In the genomic region with DNA sequence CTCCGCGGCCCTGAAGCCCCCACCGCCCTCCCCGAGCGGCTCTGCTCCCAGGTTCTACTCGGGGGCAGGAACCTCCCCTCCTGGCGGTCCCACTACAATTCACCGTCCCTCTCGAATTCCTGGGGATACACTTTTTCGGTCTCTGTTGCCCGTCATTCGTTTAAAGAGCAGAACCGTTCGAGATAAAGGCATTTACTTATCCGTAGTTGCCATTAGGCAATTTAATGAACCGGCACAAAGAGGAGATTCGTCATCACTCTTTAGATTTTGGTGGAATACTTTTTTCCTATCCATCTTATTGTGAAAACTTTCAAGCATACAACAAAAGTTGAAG, we compare ENCODE assay signal across 8 cellular contexts. TPM values are rescaled to one million over a fixed set of nuclear protein-coding genes. Genes with fewer than 3 reads are reported as not detected.
DNase-seq lines count a peak whose midpoint lies in the region; ATAC-seq, FAIRE-seq and TF ChIP-seq lines count a peak whose summit lies in the region.

No MANE protein-coding gene starts in this region.

- in situ Hi-C loops in HepG2 (cut with HindIII; ENCODE audit: extremely low pct_ligation_motif_present, low pct_unique_long_range_greater_than_20kb): loop anchor here (10.0 to 25.0 kb wide), 3 partner anchors 171 to 638 kb away; a partner anchor contains a TSS

- ATAC-seq in A549: no peak; a peak in 2 of 6 replicates
- no peak for ATAC-seq in activated naive CD8-positive, alpha-beta T cell treated with anti-CD3 and anti-CD28 coated beads, Interleukin-2, amount 50 U/mL, for 24 hours
- ATAC-seq in HepG2: no peak; the same call in 2 of the 3 replicates
- ATAC-seq in GM18505 (IDR thresholded peaks at IDR 0.05; ENCODE audit: unreplicated experiment): no peak
- ATAC-seq in GM18909 (IDR thresholded peaks at IDR 0.05; ENCODE audit: poor library complexity, unreplicated experiment): no peak

- H3K4ac ChIP-seq in H9 (ENCODE audit: low read depth, low read length): no peak overlapping the region; the same call in 1 of the 2 replicates

- no peak overlapping the region for H2AFZ ChIP-seq in H9 (ENCODE audit: low read length)
- H2AFZ ChIP-seq in HepG2 (ENCODE audit: low read length): no peak overlapping the region

- FAIRE-seq in A549 (lab: Jason Lieb, UNC): no peak
- FAIRE-seq in HepG2 (lab: Jason Lieb, UNC): no peak

- intact Hi-C loops in HepG2 (cut with micrococcal nuclease; ENCODE audit: unreplicated experiment): loop anchor here (1.0 to 10.0 kb wide), 4 partner anchors 91 to 348 kb away; a partner anchor contains a TSS

- H4K20me1 ChIP-seq in H9 (ENCODE audit: control insufficient read depth, insufficient read depth, insufficient read length) (no peaks in the 10 kb centered on the region), HepG2 (ENCODE audit: insufficient read depth, low read length) (no peaks in the 10 kb centered on the region)

- H2BK5ac ChIP-seq in H9 (ENCODE audit: insufficient read length, low read length): peak overlapping the region; percentile 76

- TF ChIP-seq EP300 in A549 (IDR thresholded peaks at IDR 0.05): no peak
- no peak for TF ChIP-seq EP300 in HepG2 (IDR thresholded peaks at IDR 0.05; ENCODE audit: low read depth in 2 of 2, low read length in 2 of 2)
- no peak for TF ChIP-seq EP300 in HepG2 (CRISPR knock-in tag; IDR thresholded peaks at IDR 0.05; ENCODE audit: borderline replicate concordance)

- peaks cover 18% of the 10 kb centered on the region for H3K4me1 ChIP-seq in A549
- H3K4me1 ChIP-seq in H9 (ENCODE audit: insufficient read depth, low read length): no peaks in the 10 kb centered on the region
- H3K4me1 ChIP-seq in HepG2 (ENCODE audit: insufficient read depth, low read length): peaks cover 34% of the 10 kb centered on the region

- H3K9me3 Mint-ChIP-seq in H9: peaks cover 5 to 13% of the 10 kb centered on the region in 2 experiments; a peak in 4 of 5 replicates
- H3K9me3 Mint-ChIP-seq in activated naive CD8-positive, alpha-beta T cell treated with anti-CD3 and anti-CD28 coated beads, Interleukin-2, amount 50 U/mL, for 24 hours: no peaks in the 10 kb centered on the region

- peak overlapping the region; percentile 28 for H2BK120ac ChIP-seq in H9 (ENCODE audit: low read depth, low read length, poor library complexity, severe bottlenecking)

- H3K4me1 Mint-ChIP-seq in H9: peaks cover 23 to 42% of the 10 kb centered on the region in 2 experiments
- H3K4me1 Mint-ChIP-seq in activated naive CD8-positive, alpha-beta T cell treated with anti-CD3 and anti-CD28 coated beads, Interleukin-2, amount 50 U/mL, for 24 hours: peaks cover 22% of the 10 kb centered on the region

- no peaks in the 10 kb centered on the region for H3K9me3 ChIP-seq in A549
- no peaks in the 10 kb centered on the region for H3K9me3 ChIP-seq in H9 (ENCODE audit: control insufficient read depth, low read depth, low read length)
- H3K9me3 ChIP-seq in HepG2 (ENCODE audit: low read length): no peaks in the 10 kb centered on the region

- peak overlapping the region; percentile 92 to 97 (median 94) for H3K27ac Mint-ChIP-seq in H9
- H3K27ac Mint-ChIP-seq in activated naive CD8-positive, alpha-beta T cell treated with anti-CD3 and anti-CD28 coated beads, Interleukin-2, amount 50 U/mL, for 24 hours: no peak overlapping the region

- TF ChIP-seq POLR2A in A549 (IDR thresholded peaks at IDR 0.05; ENCODE audit: low read length) (no peak), HepG2 (IDR thresholded peaks at IDR 0.05; ENCODE audit: insufficient read depth in 1 of 2, low read depth in 2 of 2, low read length in 2 of 2) (no peak), GM18505 (IDR thresholded peaks at IDR 0.05; ENCODE audit: borderline replicate concordance, extremely low read depth, insufficient read depth, insufficient read length) (no peak)

- H4K5ac ChIP-seq in H9 (ENCODE audit: insufficient read length, low read depth, low read length): peak overlapping the region; percentile 66

- no peak overlapping the region for H3K23ac ChIP-seq in H9 (ENCODE audit: insufficient read length, low read depth, low read length)

- peak overlapping the region; percentile 95 to 99 for H3K27ac ChIP-seq in A549
- H3K27ac ChIP-seq in H9 (ENCODE audit: insufficient read length, low read depth, low read length): peak overlapping the region; percentile 81
- H3K27ac ChIP-seq in HepG2 (ENCODE audit: extremely low read length, insufficient read depth, low read length): no peak overlapping the region

- CTCF ChIA-PET in A549 (lab: Yijun Ruan, JAX) (interaction anchor here (1.0 to 1.9 kb wide), 2 partner anchors 366 to 531 kb away, joined by 4 to 7 read pairs; no protein-coding TSS in a partner anchor), HepG2 (lab: Yijun Ruan, JAX; ENCODE audit: low intra/inter-chr PET ratio, low total read pairs) (interaction anchor here (1.0 kb wide), 1 partner anchor 367 kb away, joined by 3 read pairs; no protein-coding TSS in a partner anchor)

- H3K18ac ChIP-seq in H9 (ENCODE audit: insufficient read length, low read depth, low read length): peak overlapping the region; percentile 96

- peak overlapping the region; percentile 74 for H3K4me2 ChIP-seq in A549
- H3K4me2 ChIP-seq in H9 (ENCODE audit: insufficient read depth, insufficient read length, low read length): peak overlapping the region; percentile 95
- peak overlapping the region; percentile 85 for H3K4me2 ChIP-seq in HepG2 (ENCODE audit: low read depth, low read length)

- peak overlapping the region; percentile 13 for H3T11ph ChIP-seq in H9 (ENCODE audit: low read length)

- no peak overlapping the region for H2BK15ac ChIP-seq in H9 (ENCODE audit: low read depth, low read length)

- no TSS peak for BruUV-seq in HepG2 (replicated peaks; lab: Mats Ljungman, UMichigan)

- no peaks in the 10 kb centered on the region; the same call in 1 of the 2 replicates for H3K27me3 Mint-ChIP-seq in H9 (ENCODE audit: low read depth)
- peaks cover 62% of the 10 kb centered on the region for H3K27me3 Mint-ChIP-seq in activated naive CD8-positive, alpha-beta T cell treated with anti-CD3 and anti-CD28 coated beads, Interleukin-2, amount 50 U/mL, for 24 hours

- no peak overlapping the region for H4K91ac ChIP-seq in H9 (ENCODE audit: insufficient read length, low read depth, low read length)

- peaks cover 31% of the 10 kb centered on the region; the same call in 1 of the 2 replicates for H3K79me2 ChIP-seq in H9 (ENCODE audit: insufficient read depth, low read length)
- H3K79me2 ChIP-seq in HepG2 (ENCODE audit: insufficient read depth, low read length): peaks cover 2% of the 10 kb centered on the region

- H2BK20ac ChIP-seq in H9 (ENCODE audit: low read depth, low read length, poor library complexity, severe bottlenecking): no peak overlapping the region

- no peak for TF ChIP-seq CTCF in A549 (IDR thresholded peaks at IDR 0.05)
- TF ChIP-seq CTCF in H9 (conservative IDR thresholded peaks at IDR 0.05): no peak; the same call in 2 of the 3 replicates
- TF ChIP-seq CTCF in HepG2 (CRISPR knock-in tag; IDR thresholded peaks at IDR 0.05): no peak

- no peak overlapping the region for H2BK12ac ChIP-seq in H9 (ENCODE audit: insufficient read length, low read depth, low read length)

- no peaks in the 10 kb centered on the region for H3K36me3 ChIP-seq in HepG2 (replicated peaks in 1 of 2; ENCODE audit: control insufficient read depth in 1 of 2, insufficient read depth in 2 of 2, low read length in 2 of 2)

- peak in 1 of 2 experiments; percentile 21 for DNase-seq in A549 (ENCODE audit: low read depth in 1 of 2, low spot score in 1 of 2)
- no peak for DNase-seq in H9
- no peak for DNase-seq in activated naive CD8-positive, alpha-beta T cell treated with anti-CD3 and anti-CD28 coated beads, Interleukin-2, amount 50 U/mL, for 24 hours
- no peak for DNase-seq in HepG2 (ENCODE audit: low spot score)
- DNase-seq in NCI-H82 (lab: John Stamatoyannopoulos, UW): no peak
- DNase-seq in HuH-7 (ENCODE audit: low spot score): no peak

- no peaks in the 10 kb centered on the region for H3K79me1 ChIP-seq in H9 (ENCODE audit: insufficient read depth, low read depth, low read length, poor library complexity, severe bottlenecking)

- peak overlapping the region; percentile 99 for H3K4me3 ChIP-seq in A549
- peak overlapping the region; percentile 63 to 86 (median 77) for H3K4me3 ChIP-seq in HepG2 (replicated peaks in 1 of 3; ENCODE audit: insufficient read depth in 1 of 3, low read depth in 2 of 3, low read length in 3 of 3)

- peak overlapping the region; percentile 90; the same call in 1 of the 2 replicates for H3K14ac ChIP-seq in H9 (ENCODE audit: insufficient read depth, low read length)

- no peaks in the 10 kb centered on the region for H3K27me3 ChIP-seq in H9 (ENCODE audit: insufficient read depth, low read length)
- H3K27me3 ChIP-seq in HepG2 (ENCODE audit: control insufficient read depth in 1 of 2, insufficient read depth in 2 of 2, low read length in 2 of 2): peaks cover 0 to 17% of the 10 kb centered on the region in 2 experiments; a peak in 3 of 5 replicates

- H2AK5ac ChIP-seq in H9 (ENCODE audit: insufficient read length, low read length): no peak overlapping the region

- H3K9ac ChIP-seq in H9 (ENCODE audit: extremely low read depth, insufficient read length, low read length): peak overlapping the region; percentile 92
- H3K9ac ChIP-seq in HepG2 (ENCODE audit: insufficient read depth, low read depth, low read length): no peak overlapping the region

- no peak overlapping the region for H4K8ac ChIP-seq in H9 (replicated peaks; ENCODE audit: insufficient read length, low read depth, low read length)

- TF ChIP-seq RAD21 in A549 (conservative IDR thresholded peaks at IDR 0.05 in 1 of 2, IDR thresholded peaks at IDR 0.05 in 1 of 2): no peak
- TF ChIP-seq RAD21 in HepG2 (CRISPR knock-in tag; IDR thresholded peaks at IDR 0.05): no peak

- peaks cover 29 to 35% (median 33%) of the 10 kb centered on the region in 3 experiments for H3K36me3 Mint-ChIP-seq in H9 (ENCODE audit: insufficient read depth in 1 of 3, low read depth in 3 of 3)
- H3K36me3 Mint-ChIP-seq in activated naive CD8-positive, alpha-beta T cell treated with anti-CD3 and anti-CD28 coated beads, Interleukin-2, amount 50 U/mL, for 24 hours (ENCODE audit: low read depth): no peaks in the 10 kb centered on the region

- no peak overlapping the region for H3K56ac ChIP-seq in H9 (ENCODE audit: insufficient read length, low read depth, low read length)

- WGBS in A549 (ENCODE audit: missing lambda C conversion rate): 4% methylated on average over 12 of the region's 17 CpGs
- WGBS in H9 (ENCODE audit: extremely low coverage, insufficient read length, low lambda C conversion rate): no CpG with 5 or more reads among the region's 17 CpGs
- under 1% methylated on average over 11 of the region's 17 CpGs for WGBS in HepG2 (ENCODE audit: low lambda C conversion rate)

- POLR2A ChIA-PET in A549 (lab: Yijun Ruan, JAX): no interaction called here
- POLR2A ChIA-PET in HepG2 (lab: Yijun Ruan, JAX): no interaction called here

- peak overlapping the region; percentile 73 to 88 for H3K4me3 Mint-ChIP-seq in H9
- peak overlapping the region; percentile 56 for H3K4me3 Mint-ChIP-seq in activated naive CD8-positive, alpha-beta T cell treated with anti-CD3 and anti-CD28 coated beads, Interleukin-2, amount 50 U/mL, for 24 hours

- H3K23me2 ChIP-seq in H9 (ENCODE audit: insufficient read length, low read depth, low read length, poor library complexity, severe bottlenecking): no peaks in the 10 kb centered on the region

RNA-seq across cellular contexts. Expression of a gene that starts 1.1 kb away (rescaled TPM):
- polyA plus RNA-seq in A549 (2011; rRNA removed): 250 and 284 TPM in 2 replicates
- 100 and 123 TPM in 2 replicates for polyA plus RNA-seq in A549 (2012; cell fraction: cytosol; rRNA removed)
- polyA plus RNA-seq in A549 (2012; cell fraction: nucleus; rRNA removed): 54.6 and 63.6 TPM in 2 replicates
- 483 to 602 TPM (median 575 TPM) in 3 replicates for polyA plus RNA-seq in A549 (2017; fragmentation: RNase III; extraction: RNeasy Plus Mini Kit Qiagen cat#74134 plus additional on column Dnase treatment)
- 107 and 118 TPM in 2 replicates for polyA minus RNA-seq in A549 (2011; rRNA and poly(A)+ RNA removed)
- total RNA-seq in H9 (2021): 1,507 and 1,551 TPM in 2 replicates
- 11.3 and 13.6 TPM in 2 replicates for total RNA-seq in HepG2 (2016; rRNA removed; fragmentation: Illumina TruSeq; extraction: Trizol)
- 4.1 and 5.7 TPM in 2 replicates for total RNA-seq in HepG2 (2016; cell fraction: cytosol; rRNA removed; fragmentation: Illumina TruSeq; extraction: Trizol; ENCODE audit: low read depth)
- 9.1 and 11.6 TPM in 2 replicates for total RNA-seq in HepG2 (2016; cell fraction: insoluble cytoplasmic fraction; rRNA removed; fragmentation: Illumina TruSeq; extraction: Trizol)
- 11.4 and 13.2 TPM in 2 replicates for total RNA-seq in HepG2 (2016; cell fraction: membrane; rRNA removed; fragmentation: Illumina TruSeq; extraction: Trizol)
- 8.9 and 9.3 TPM in 2 replicates for total RNA-seq in HepG2 (2016; cell fraction: nucleus; rRNA removed; fragmentation: Illumina TruSeq; extraction: Trizol)
- 16.6 and 30.5 TPM in 2 replicates for polyA plus RNA-seq in HepG2 (2011; rRNA removed)
- polyA plus RNA-seq in HepG2 (2011; cell fraction: cytosol; rRNA removed): 27.0 and 27.3 TPM in 2 replicates
- 9.1 and 9.6 TPM in 2 replicates for polyA plus RNA-seq in HepG2 (2011; cell fraction: nucleus; rRNA removed)
- 31.0 and 42.6 TPM in 2 replicates for polyA plus RNA-seq in HepG2 (2012)
- 6.8 and 8.0 TPM in 2 replicates for polyA plus RNA-seq in HepG2 (2016; cell fraction: cytosol; fragmentation: Illumina TruSeq; extraction: Trizol; ENCODE audit: low read depth)
- polyA plus RNA-seq in HepG2 (2016; cell fraction: insoluble cytoplasmic fraction; fragmentation: Illumina TruSeq; extraction: Trizol; ENCODE audit: low read depth): 16.0 and 16.5 TPM in 2 replicates
- polyA plus RNA-seq in HepG2 (2016; cell fraction: membrane; fragmentation: Illumina TruSeq; extraction: Trizol; ENCODE audit: low read depth): 14.8 and 15.9 TPM in 2 replicates
- 18.9 and 22.2 TPM in 2 replicates for polyA plus RNA-seq in HepG2 (2016; cell fraction: nucleus; fragmentation: Illumina TruSeq; extraction: Trizol; ENCODE audit: insufficient read depth, low read depth)
- polyA minus RNA-seq in HepG2 (2011; rRNA and poly(A)+ RNA removed; ENCODE audit: low replicate concordance): 11.4 and 19.3 TPM in 2 replicates
- 35.1 and 38.1 TPM in 2 replicates for polyA minus RNA-seq in HepG2 (2011; cell fraction: cytosol; rRNA and poly(A)+ RNA removed)
- 10.4 and 12.7 TPM in 2 replicates for polyA minus RNA-seq in HepG2 (2011; cell fraction: nucleus; rRNA and poly(A)+ RNA removed)

RNA-seq across cellular contexts. Expression of a gene that starts 52.3 kb away (rescaled TPM):
- 7.5 and 11.8 TPM in 2 replicates for polyA plus RNA-seq in A549 (2011; rRNA removed)
- polyA plus RNA-seq in A549 (2012; cell fraction: cytosol; rRNA removed): 3.5 and 4.1 TPM in 2 replicates
- 2.3 and 3.5 TPM in 2 replicates for polyA plus RNA-seq in A549 (2012; cell fraction: nucleus; rRNA removed)
- polyA plus RNA-seq in A549 (2017; fragmentation: RNase III; extraction: RNeasy Plus Mini Kit Qiagen cat#74134 plus additional on column Dnase treatment): 12.1 to 13.8 TPM (median 12.6 TPM) in 3 replicates
- 0.78 and 2.6 TPM in 2 replicates for polyA minus RNA-seq in A549 (2011; rRNA and poly(A)+ RNA removed)
- total RNA-seq in H9 (2021): 12.4 and 14.8 TPM in 2 replicates
- total RNA-seq in HepG2 (2016; rRNA removed; fragmentation: Illumina TruSeq; extraction: Trizol): 11.9 and 13.6 TPM in 2 replicates
- total RNA-seq in HepG2 (2016; cell fraction: cytosol; rRNA removed; fragmentation: Illumina TruSeq; extraction: Trizol; ENCODE audit: low read depth): 6.0 TPM in 2 replicates
- total RNA-seq in HepG2 (2016; cell fraction: insoluble cytoplasmic fraction; rRNA removed; fragmentation: Illumina TruSeq; extraction: Trizol): 13.1 and 13.2 TPM in 2 replicates
- 7.3 and 8.0 TPM in 2 replicates for total RNA-seq in HepG2 (2016; cell fraction: membrane; rRNA removed; fragmentation: Illumina TruSeq; extraction: Trizol)
- 8.9 TPM in 2 replicates for total RNA-seq in HepG2 (2016; cell fraction: nucleus; rRNA removed; fragmentation: Illumina TruSeq; extraction: Trizol)
- polyA plus RNA-seq in HepG2 (2011; rRNA removed): 6.2 and 6.6 TPM in 2 replicates
- polyA plus RNA-seq in HepG2 (2011; cell fraction: cytosol; rRNA removed): 3.7 and 4.0 TPM in 2 replicates
- polyA plus RNA-seq in HepG2 (2011; cell fraction: nucleus; rRNA removed): 4.6 and 6.5 TPM in 2 replicates
- 6.7 and 10.9 TPM in 2 replicates for polyA plus RNA-seq in HepG2 (2012)
- polyA plus RNA-seq in HepG2 (2016; cell fraction: cytosol; fragmentation: Illumina TruSeq; extraction: Trizol; ENCODE audit: low read depth): 4.8 and 5.2 TPM in 2 replicates
- polyA plus RNA-seq in HepG2 (2016; cell fraction: insoluble cytoplasmic fraction; fragmentation: Illumina TruSeq; extraction: Trizol; ENCODE audit: low read depth): 17.6 and 20.0 TPM in 2 replicates
- 4.2 and 5.9 TPM in 2 replicates for polyA plus RNA-seq in HepG2 (2016; cell fraction: membrane; fragmentation: Illumina TruSeq; extraction: Trizol; ENCODE audit: low read depth)
- 22.2 and 24.5 TPM in 2 replicates for polyA plus RNA-seq in HepG2 (2016; cell fraction: nucleus; fragmentation: Illumina TruSeq; extraction: Trizol; ENCODE audit: insufficient read depth, low read depth)
- polyA minus RNA-seq in HepG2 (2011; rRNA and poly(A)+ RNA removed; ENCODE audit: low replicate concordance): 3.2 and 4.1 TPM in 2 replicates
- 1.9 and 2.9 TPM in 2 replicates for polyA minus RNA-seq in HepG2 (2011; cell fraction: cytosol; rRNA and poly(A)+ RNA removed)
- 9.0 and 9.7 TPM in 2 replicates for polyA minus RNA-seq in HepG2 (2011; cell fraction: nucleus; rRNA and poly(A)+ RNA removed)

Comparison
In these comparisons a context has a peak if more than half of its experiments do, and no peak if none do; other contexts are left out.
1. RNA of a gene that starts 1.1 kb away (total RNA-seq): 1,507 to 1,551 TPM in H9; 4.1 to 13.6 TPM in HepG2; every median in the first group is over 100 times any median in the second.
2. Peak in every context shown above with its lines, with median percentiles within 50 percentile points of each other: H3K4me2 ChIP-seq.